18 cellular contexts compared by ENCODE assay signal in the genomic region with DNA sequence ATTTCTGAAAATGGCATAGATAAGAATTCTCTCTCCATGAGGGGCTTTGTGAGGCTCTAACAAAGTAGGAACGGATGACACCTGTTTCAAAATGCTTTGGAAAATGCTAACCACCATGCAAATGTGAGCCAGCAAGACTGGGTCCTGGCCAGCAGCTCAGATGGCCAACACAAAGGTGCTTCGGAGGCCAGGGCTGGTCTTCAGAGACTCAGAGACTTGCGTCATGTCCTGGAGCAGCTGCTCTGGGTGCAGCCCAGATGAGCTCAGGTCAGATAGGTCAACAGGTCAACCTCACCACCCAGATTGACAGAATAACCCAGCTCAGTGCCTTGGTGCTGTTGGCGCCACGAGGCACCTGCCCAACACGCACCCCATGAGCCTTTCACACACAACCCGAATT. TPM values are rescaled to one million over a fixed set of nuclear protein-coding genes. Genes with fewer than 3 reads are reported as not detected.
DNase-seq lines count a peak whose midpoint lies in the region; ATAC-seq and TF ChIP-seq lines count a peak whose summit lies in the region.
"Had no signal": no experiment of that assay in that cellular context is flagged by ENCODE, and none has a peak within 500 bp of the region (broad histone marks: within the 10 kb centered on the region; RNA-seq: fewer than 3 reads in every experiment).

No MANE protein-coding gene starts in this region.

- H3K4me1 ChIP-seq in left ventricle myocardium inferior = peaks cover 26% of the 10 kb centered on the region
- H3K4me1 ChIP-seq in psoas muscle = peaks cover 18% of the 10 kb centered on the region
- no peaks in the 10 kb centered on the region for H3K4me1 ChIP-seq in CD8-positive, alpha-beta T cell (ENCODE audit: insufficient read depth, low read length)
- H3K4me1 ChIP-seq: A549 had no signal

- H3K27me3 Mint-ChIP-seq in CD8-positive, alpha-beta T cell (ENCODE audit: low read depth) = no peaks in the 10 kb centered on the region
- H3K27me3 Mint-ChIP-seq: CD4-positive, alpha-beta T cell had no signal

- H3K36me3 ChIP-seq in left ventricle myocardium inferior = peaks cover 14% of the 10 kb centered on the region
- H3K36me3 ChIP-seq in psoas muscle (ENCODE audit: insufficient read depth in 1 of 2, low read depth in 1 of 2) = peaks cover 0 to 8% of the 10 kb centered on the region in 2 donors
- H3K36me3 ChIP-seq in CD8-positive, alpha-beta T cell (ENCODE audit: insufficient read depth, low read length) = peaks cover under 1% of the 10 kb centered on the region

- CTCF ChIA-PET in CD8-positive, alpha-beta T cell (lab: Charles Lee) = interaction anchor here (1.1 kb wide), 1 partner anchor 37 kb away, joined by 3 read pairs; no protein-coding TSS in a partner anchor

- 59 to 68% (median 62%) methylated on average over 7 of the region's 7 CpGs for WGBS in psoas muscle, 3 donors
- WGBS in lower leg skin, 2 donors = 87 to 97% methylated on average over 7 of the region's 7 CpGs

- H3K9me3 ChIP-seq in left ventricle myocardium inferior (replicated peaks) = no peaks in the 10 kb centered on the region
- no peaks in the 10 kb centered on the region for H3K9me3 ChIP-seq in psoas muscle
- H3K9me3 ChIP-seq in CD8-positive, alpha-beta T cell (ENCODE audit: low read length) = no peaks in the 10 kb centered on the region
- H3K9me3 ChIP-seq: A549 had no signal

- TF ChIP-seq CTCF in left ventricle myocardium inferior (IDR thresholded peaks at IDR 0.05; ENCODE audit: borderline replicate concordance) = no peak
- no peak for TF ChIP-seq CTCF in psoas muscle (IDR thresholded peaks at IDR 0.05)
- TF ChIP-seq CTCF in lower leg skin (IDR thresholded peaks at IDR 0.05) = no peak
- no peak for TF ChIP-seq CTCF in CD8-positive, alpha-beta T cell (IDR thresholded peaks at IDR 0.05)

- H3K9me3 Mint-ChIP-seq in CD8-positive, alpha-beta T cell = no peaks in the 10 kb centered on the region
- H3K9me3 Mint-ChIP-seq: CD4-positive, alpha-beta T cell had no signal

- POLR2A ChIA-PET in CD8-positive, alpha-beta T cell (lab: Charles Lee) = interaction anchor here (0.6 kb wide), 1 partner anchor 16 kb away, joined by 3 read pairs; no protein-coding TSS in a partner anchor

- H3K4me3 Mint-ChIP-seq in CD8-positive, alpha-beta T cell = no peak overlapping the region
- H3K4me3 Mint-ChIP-seq: CD4-positive, alpha-beta T cell had no signal

- peak overlapping the region; percentile 47 for H3K27ac ChIP-seq in left ventricle myocardium inferior (replicated peaks)
- peak overlapping the region; percentile 73 for H3K27ac ChIP-seq in psoas muscle
- no peak overlapping the region for H3K27ac ChIP-seq in CD8-positive, alpha-beta T cell (ENCODE audit: low read depth, low read length)
- H3K27ac ChIP-seq: 22Rv1, A549, C4-2B, GM23248 had no signal

- H3K4me3 ChIP-seq in left ventricle myocardium inferior (no peak overlapping the region), psoas muscle (no peak overlapping the region), lower leg skin (ENCODE audit: low read depth, poor library complexity, severe bottlenecking) (no peak overlapping the region)
- no peak overlapping the region for H3K4me3 ChIP-seq in CD8-positive, alpha-beta T cell (ENCODE audit: low read depth, low read length)
- H3K4me3 ChIP-seq: A549, GM12878, GM23248 had no signal

- DNase-seq in left ventricle myocardium inferior (no peak), Right ventricle myocardium inferior (ENCODE audit: missing footprints) (no peak), psoas muscle (no peak), lower leg skin (ENCODE audit: low spot score in 2 of 2) (no peak)
- no peak for DNase-seq in CD8-positive, alpha-beta T cell
- DNase-seq: AML-193; CD4-positive, alpha-beta T cell; DMS153; DMS79 treated with DMSO at 0.1 percent for 48 hours; EL; GM23248; HCEC 1CT had no signal

- no peak for TF ChIP-seq POLR2A in lower leg skin (IDR thresholded peaks at IDR 0.05)

- no peak overlapping the region for H3K27ac Mint-ChIP-seq in CD8-positive, alpha-beta T cell
- H3K27ac Mint-ChIP-seq: CD4-positive, alpha-beta T cell had no signal

- ATAC-seq in Right ventricle myocardium inferior = no peak
- peak; percentile 8 for ATAC-seq in esophagus mucosa
- ATAC-seq in psoas muscle = peak in 3 of 4 donors; percentile 42 to 64 (median 60)
- no peak for ATAC-seq in GM21576 (IDR thresholded peaks at IDR 0.05; ENCODE audit: unreplicated experiment)
- ATAC-seq in CD8-positive, alpha-beta T cell = no peak
- ATAC-seq: A549, GM12878 had no signal

- H3K4me1 Mint-ChIP-seq in CD8-positive, alpha-beta T cell (ENCODE audit: low read depth) = no peaks in the 10 kb centered on the region

- H3K36me3 Mint-ChIP-seq in CD8-positive, alpha-beta T cell = peaks cover 22% of the 10 kb centered on the region

- H3K27me3 ChIP-seq in left ventricle myocardium inferior (ENCODE audit: low read depth) (no peaks in the 10 kb centered on the region), psoas muscle (ENCODE audit: insufficient read depth in 3 of 3, low read length in 2 of 3) (no peaks in the 10 kb centered on the region)
- no peaks in the 10 kb centered on the region for H3K27me3 ChIP-seq in CD8-positive, alpha-beta T cell (ENCODE audit: insufficient read depth, low read length)

- intact Hi-C loops in left ventricle myocardium inferior (cut with micrococcal nuclease) = no loop called here
- intact Hi-C loops in Right ventricle myocardium inferior (cut with DNase I) = loop anchor here (5.0 kb wide), 1 partner anchor 34 kb away; no protein-coding TSS in a partner anchor
- intact Hi-C loops in psoas muscle (cut with DNase I) = no loop called here
- intact Hi-C loops in lower leg skin (cut with DNase I; ENCODE audit: low total_unique reads) = no loop called here
- intact Hi-C loops in CD8-positive, alpha-beta T cell (cut with DNase I, micrococcal nuclease) = no loop called here

RNA-seq across cellular contexts. Expression of a gene that starts 12.0 kb away (rescaled TPM):
- total RNA-seq in left ventricle myocardium inferior (1.5 TPM), Right ventricle myocardium inferior (2.2 TPM), esophagus mucosa (0.28 TPM), psoas muscle (under 1 TPM; 0.28 to 0.80 (median 0.64) TPM), lower leg skin (1 to 10 TPM in 2 of 4 donors, under 1 TPM in 2; 0.53 to 2.6 (median 1.0) TPM)
- polyA plus RNA-seq in psoas muscle = under 1 TPM; 0.03 to 0.14 (median 0.09) TPM
- under 1 TPM in 1 of 2 experiments, not detected in 1; 0.11 TPM for total RNA-seq in CD8-positive, alpha-beta T cell
- polyA plus RNA-seq: GM23248 had no signal

RNA-seq across cellular contexts. Expression of a gene that starts 25.9 kb away (rescaled TPM):
- total RNA-seq in left ventricle myocardium inferior (52.6 TPM), Right ventricle myocardium inferior (58.9 TPM), esophagus mucosa (20.1 TPM), psoas muscle (10 to 100 TPM; 24.6 to 46.7 (median 28.9) TPM), lower leg skin (10 to 100 TPM; 36.8 to 50.4 (median 39.7) TPM)
- polyA plus RNA-seq in psoas muscle = 10 to 100 TPM; 33.9 to 68.3 (median 37.4) TPM
- 10 to 100 TPM in 1 of 2 experiments, 1 to 10 TPM in 1; 9.2 to 11.0 TPM for total RNA-seq in CD8-positive, alpha-beta T cell

RNA-seq across cellular contexts. Expression of a gene that starts 48.3 kb away (rescaled TPM):
- 7.6 TPM for total RNA-seq in left ventricle myocardium inferior
- 10.9 TPM for total RNA-seq in Right ventricle myocardium inferior
- total RNA-seq in esophagus mucosa = 8.0 TPM
- total RNA-seq in psoas muscle = 1 to 10 TPM; 2.9 to 3.7 (median 3.3) TPM
- polyA plus RNA-seq in psoas muscle = 1 to 10 TPM in 1 of 3 donors, under 1 TPM in 2; 0.93 to 1.8 (median 0.97) TPM
- 10 to 100 TPM; 17.6 to 30.6 (median 21.3) TPM for total RNA-seq in lower leg skin
- 10 to 100 TPM; 20.4 to 24.7 TPM for total RNA-seq in CD8-positive, alpha-beta T cell

Comparison
In these comparisons a context has a peak if more than half of its experiments do, and no peak if none do; other contexts are left out.
1. ATAC-seq: peak in esophagus mucosa (single experiment) and psoas muscle (3 of 4); none in Right ventricle myocardium inferior (single experiment), GM21576 (single experiment) and CD8-positive, alpha-beta T cell (single experiment).